ENCODE assay signal across 17 cellular contexts in the genomic region with DNA sequence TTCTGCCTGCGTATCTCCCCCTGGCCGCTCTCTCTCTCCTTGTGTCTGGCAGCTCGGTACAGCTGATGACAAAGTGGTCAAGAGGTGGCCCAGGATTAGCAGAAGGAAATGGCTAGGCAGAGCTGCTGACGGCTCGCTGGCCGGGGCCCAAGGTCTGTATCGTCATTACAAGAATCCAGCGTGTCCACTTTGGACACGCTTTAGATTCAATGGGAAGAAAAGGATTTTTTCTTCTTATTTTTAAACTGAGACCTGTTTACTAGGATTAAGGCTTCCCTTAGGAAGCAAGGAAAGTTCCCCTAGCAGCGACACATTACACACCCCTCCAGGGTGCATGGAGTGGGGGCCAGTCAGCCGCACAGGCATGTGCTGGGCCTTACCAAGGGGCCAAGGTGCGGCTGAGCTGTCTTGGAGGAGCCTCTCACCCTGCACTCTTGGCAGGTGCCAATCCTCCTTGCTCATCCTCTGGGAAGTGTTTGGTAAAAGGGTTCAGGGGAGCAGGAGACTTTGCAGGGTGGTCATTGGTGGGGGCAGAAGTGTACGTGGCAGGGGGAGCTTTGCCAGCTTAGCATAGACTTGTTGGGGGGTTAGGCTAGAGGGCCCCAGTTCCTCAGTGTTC.
DNase-seq lines count a peak whose midpoint lies in the region; ATAC-seq, FAIRE-seq and TF ChIP-seq lines count a peak whose summit lies in the region.
"Had no signal": no experiment of that assay in that cellular context is flagged by ENCODE, and none has a peak within 500 bp of the region (broad histone marks: within the 10 kb centered on the region; RNA-seq: fewer than 3 reads in every experiment).

No MANE protein-coding gene starts in this region.

- H3K27ac ChIP-seq in gastroesophageal sphincter: peak overlapping the region in 3 of 4 donors; percentile 4 to 41 (median 37)
- peak overlapping the region in 1 of 2 donors; percentile 31 for H3K27ac ChIP-seq in tibial artery
- H3K27ac ChIP-seq in small intestine (ENCODE audit: low read depth in 1 of 2, low read length in 1 of 2): no peak overlapping the region
- H3K27ac ChIP-seq: testis had no signal

- no peak overlapping the region for H3K27ac Mint-ChIP-seq in chondrocyte (ENCODE audit: unreplicated experiment)
- H3K27ac Mint-ChIP-seq: activated naive CD8-positive, alpha-beta T cell; progenitor cell of endocrine pancreas; T-helper 1 cell treated with Interleukin-12 subunit alpha and Interleukin-12 subunit beta and Interleukin-4 antibody, amounts not matched to agents 30 μg/mL and 1 μg/mL, for 36 hours had no signal

- peaks cover 10% of the 10 kb centered on the region for H3K4me1 Mint-ChIP-seq in chondrocyte (ENCODE audit: low read depth)

- 79 to 100% methylated on average over 2 to 5 of the region's 13 CpGs for WGBS in gastroesophageal sphincter (ENCODE audit: low coverage in 1 of 2), 2 donors
- WGBS in small intestine, 3 donors: 87 to 89% (median 88%) methylated on average over 13 of the region's 13 CpGs

- TF ChIP-seq POLR2A in gastroesophageal sphincter (IDR thresholded peaks at IDR 0.05): no peak

- ATAC-seq in gastroesophageal sphincter: peak; percentile 65

- H3K9me3 ChIP-seq in gastroesophageal sphincter (no peaks in the 10 kb centered on the region), tibial artery (no peaks in the 10 kb centered on the region), small intestine (ENCODE audit: control insufficient read depth, low read depth) (no peaks in the 10 kb centered on the region)
- H3K9me3 ChIP-seq: testis had no signal

- peaks cover 0 to 14% (median 3%) of the 10 kb centered on the region in 3 donors for H3K4me1 ChIP-seq in gastroesophageal sphincter
- no peaks in the 10 kb centered on the region for H3K4me1 ChIP-seq in tibial artery
- H3K4me1 ChIP-seq in small intestine (ENCODE audit: control insufficient read depth in 2 of 2, insufficient read depth in 1 of 2, low read depth in 1 of 2, low read length in 1 of 2): no peaks in the 10 kb centered on the region

- peaks cover 70% of the 10 kb centered on the region for H3K36me3 Mint-ChIP-seq in chondrocyte (ENCODE audit: low read depth)

- no peaks in the 10 kb centered on the region for H3K9me3 Mint-ChIP-seq in chondrocyte (ENCODE audit: low read depth)
- H3K9me3 Mint-ChIP-seq: T-helper 1 cell treated with Interleukin-12 subunit alpha and Interleukin-12 subunit beta and Interleukin-4 antibody, amounts not matched to agents 30 μg/mL and 1 μg/mL, for 36 hours had no signal

- no peak for TF ChIP-seq CTCF in chondrocyte (IDR thresholded peaks at IDR 0.05)
- TF ChIP-seq CTCF in gastroesophageal sphincter (IDR thresholded peaks at IDR 0.05): no peak
- no peak for TF ChIP-seq CTCF in tibial artery (IDR thresholded peaks at IDR 0.05)

- DNase-seq in chondrocyte (ENCODE audit: low spot score) (peak; percentile 55), lung microvascular endothelial cell (ENCODE audit: low read depth in 2 of 2) (peak; percentile 92 to 93), tibial artery (peak; percentile 82), small intestine (no peak), DMS114 treated with DMSO at 0.1 percent for 48 hours (lab: John Stamatoyannopoulos, UW; ENCODE audit: unreplicated experiment) (no peak), islet precursor cell (no peak)
- DNase-seq: activated CD8-positive, alpha-beta memory T cell treated with anti-CD3 and anti-CD28 coated beads, Interleukin-2, amount 50 U/mL, for 48 hours; erythroblast; KBM-7; NCI-H1092 treated with DMSO at 0.1 percent for 48 hours; RPMI8226; testis had no signal

- H3K27me3 Mint-ChIP-seq in chondrocyte (ENCODE audit: low read depth): no peaks in the 10 kb centered on the region
- H3K27me3 Mint-ChIP-seq: activated naive CD8-positive, alpha-beta T cell; progenitor cell of endocrine pancreas had no signal

- peak overlapping the region; percentile 25 for H3K4me3 Mint-ChIP-seq in chondrocyte (ENCODE audit: unreplicated experiment)
- H3K4me3 Mint-ChIP-seq: activated naive CD8-positive, alpha-beta T cell; CD14-positive monocyte; T-helper 1 cell treated with Interleukin-12 subunit alpha and Interleukin-12 subunit beta and Interleukin-4 antibody, amounts not matched to agents 30 μg/mL and 1 μg/mL, for 36 hours had no signal

- H3K4me3 ChIP-seq in gastroesophageal sphincter (no peak overlapping the region), tibial artery (no peak overlapping the region), small intestine (ENCODE audit: low read depth in 1 of 2, low read length in 2 of 2) (no peak overlapping the region)
- H3K4me3 ChIP-seq: testis had no signal

- H3K27me3 ChIP-seq in gastroesophageal sphincter (no peaks in the 10 kb centered on the region), tibial artery (no peaks in the 10 kb centered on the region), small intestine (ENCODE audit: control insufficient read depth in 2 of 2, insufficient read depth in 2 of 2, low read length in 2 of 2) (no peaks in the 10 kb centered on the region)
- H3K27me3 ChIP-seq: testis had no signal

- peaks cover 0 to 97% of the 10 kb centered on the region in 2 donors for H3K36me3 ChIP-seq in gastroesophageal sphincter
- peaks cover 63 to 92% (median 65%) of the 10 kb centered on the region in 3 donors for H3K36me3 ChIP-seq in tibial artery
- H3K36me3 ChIP-seq in small intestine (ENCODE audit: control insufficient read depth in 2 of 2, insufficient read depth in 2 of 2, low read length in 2 of 2): peaks cover 11 to 16% of the 10 kb centered on the region in 2 donors

- FAIRE-seq in small intestine (lab: Jason Lieb, UNC): no peak

- TF ChIP-seq EP300 in gastroesophageal sphincter (IDR thresholded peaks at IDR 0.05): no peak

- intact Hi-C loops in tibial artery (cut with DNase I; ENCODE audit: low total_unique reads): no loop called here

Comparison
In these comparisons a context has a peak if more than half of its experiments do, and no peak if none do; other contexts are left out.
1. DNase-seq: peak in chondrocyte (single experiment), lung microvascular endothelial cell (2 of 2) and tibial artery (2 of 2); none in small intestine (single experiment), DMS114 treated with DMSO at 0.1 percent for 48 hours (single experiment) and islet precursor cell (single experiment).
2. H3K27ac ChIP-seq: peak in gastroesophageal sphincter (3 of 4); none in small intestine (0 of 2).